Comparison of ENCODE assay signal across 17 cellular contexts in the genomic region with DNA sequence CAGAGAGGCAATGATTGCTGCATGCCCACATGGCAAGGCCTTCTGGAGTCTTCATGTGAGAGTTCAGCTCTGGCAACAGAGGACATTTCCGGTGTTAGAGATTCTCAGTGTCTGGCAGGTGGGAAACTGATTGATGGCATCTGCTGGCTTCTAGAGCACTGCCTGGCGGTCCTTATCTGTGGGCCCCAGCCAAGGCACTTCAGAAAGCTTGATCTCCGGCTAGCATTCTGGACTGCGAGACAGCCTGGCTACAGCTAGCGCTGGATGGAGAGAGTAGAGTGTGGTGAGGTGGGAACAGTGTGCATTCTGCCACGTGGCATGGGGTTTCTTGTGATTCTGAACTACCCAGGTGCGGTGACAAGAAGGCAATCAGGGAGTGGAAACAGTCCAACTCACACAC. TPM values are rescaled to one million over a fixed set of nuclear protein-coding genes. Genes with fewer than 3 reads are reported as not detected.
DNase-seq lines count a peak whose midpoint lies in the region; ATAC-seq, FAIRE-seq and TF ChIP-seq lines count a peak whose summit lies in the region.
"Had no signal": no experiment of that assay in that cellular context is flagged by ENCODE, and none has a peak within 500 bp of the region (broad histone marks: within the 10 kb centered on the region; RNA-seq: fewer than 3 reads in every experiment).

No MANE protein-coding gene starts in this region.

- H3K79me2 ChIP-seq in GM12878 (ENCODE audit: control insufficient read depth, insufficient read depth, low read length) = no peaks in the 10 kb centered on the region; the same call in none of the 2 replicates

- no peak for TF ChIP-seq POLR2A in GM12878 (IDR thresholded peaks at IDR 0.05; ENCODE audit: low read depth, low read length)

- H3K27ac Mint-ChIP-seq in activated naive CD4-positive, alpha-beta T cell treated with anti-CD3 and anti-CD28 coated beads, Interleukin-2, amount 50 U/mL, for 24 hours = peak overlapping the region; percentile 30
- H3K27ac Mint-ChIP-seq in CD4-positive, CD25-positive, alpha-beta regulatory T cell = peak overlapping the region in 2 of 3 donors; percentile 3 to 72

- no peaks in the 10 kb centered on the region for H3K4me1 ChIP-seq in CD4-positive, CD25-positive, alpha-beta regulatory T cell (ENCODE audit: control insufficient read depth, insufficient read depth, low read length, poor library complexity, severe bottlenecking)
- no peaks in the 10 kb centered on the region for H3K4me1 ChIP-seq in GM12878 (ENCODE audit: control insufficient read depth, insufficient read depth, low read length)
- H3K4me1 ChIP-seq: BLaER1, HAP-1 had no signal

- TF ChIP-seq EP300 in GM12878 (IDR thresholded peaks at IDR 0.05; ENCODE audit: borderline replicate concordance in 1 of 2, control insufficient read depth in 1 of 2, low read depth in 2 of 2, low read length in 2 of 2) = no peak

- RAD21 ChIA-PET in GM12878 (lab: Charles Lee; ENCODE audit: unreplicated experiment) = no interaction called here

- H3K4me1 Mint-ChIP-seq in activated naive CD4-positive, alpha-beta T cell treated with anti-CD3 and anti-CD28 coated beads, Interleukin-2, amount 50 U/mL, for 24 hours = peaks cover 31% of the 10 kb centered on the region
- peaks cover 25 to 48% (median 34%) of the 10 kb centered on the region in 4 donors for H3K4me1 Mint-ChIP-seq in CD4-positive, CD25-positive, alpha-beta regulatory T cell

- intact Hi-C loops in GM12878 (cut with micrococcal nuclease; ENCODE audit: unreplicated experiment) = no loop called here
- intact Hi-C loops in left ventricle myocardium superior (cut with micrococcal nuclease) = no loop called here

- peaks cover 6 to 20% of the 10 kb centered on the region in 2 experiments for H3K9me3 ChIP-seq in CD4-positive, CD25-positive, alpha-beta regulatory T cell (ENCODE audit: control insufficient read depth in 2 of 2, low read length in 2 of 2)
- peaks cover 5% of the 10 kb centered on the region; the same call in 2 of the 3 replicates for H3K9me3 ChIP-seq in GM12878 (replicated peaks; ENCODE audit: control insufficient read depth, insufficient read depth, low read length)

- no peaks in the 10 kb centered on the region for H3K9me3 Mint-ChIP-seq in activated naive CD4-positive, alpha-beta T cell treated with anti-CD3 and anti-CD28 coated beads, Interleukin-2, amount 50 U/mL, for 24 hours
- peaks cover 4 to 34% (median 13%) of the 10 kb centered on the region in 7 donors for H3K9me3 Mint-ChIP-seq in CD4-positive, CD25-positive, alpha-beta regulatory T cell

- H3K9ac ChIP-seq in GM12878 (ENCODE audit: control insufficient read depth, insufficient read depth, low read length) = no peak overlapping the region
- H3K9ac ChIP-seq: BLaER1 had no signal

- peaks cover 35% of the 10 kb centered on the region for H3K36me3 Mint-ChIP-seq in activated naive CD4-positive, alpha-beta T cell treated with anti-CD3 and anti-CD28 coated beads, Interleukin-2, amount 50 U/mL, for 24 hours
- H3K36me3 Mint-ChIP-seq in CD4-positive, CD25-positive, alpha-beta regulatory T cell = peaks cover 44% of the 10 kb centered on the region

- no TSS peak for BruUV-seq in GM12878 (replicated peaks; lab: Mats Ljungman, UMichigan)

- H3K27me3 ChIP-seq in CD4-positive, CD25-positive, alpha-beta regulatory T cell (ENCODE audit: control insufficient read depth, insufficient read depth, low read length) = no peaks in the 10 kb centered on the region
- no peaks in the 10 kb centered on the region for H3K27me3 ChIP-seq in GM12878 (replicated peaks in 1 of 2; ENCODE audit: control insufficient read depth in 2 of 2, insufficient read depth in 2 of 2, low read length in 1 of 2)
- H3K27me3 ChIP-seq: BLaER1 had no signal

- no peak overlapping the region for H3K4me3 ChIP-seq in CD4-positive, CD25-positive, alpha-beta regulatory T cell (ENCODE audit: low read depth, low read length)
- H3K4me3 ChIP-seq in GM12878 = no peak overlapping the region
- H3K4me3 ChIP-seq: BLaER1, HAP-1 had no signal

- no peak for ATAC-seq in CD4-positive, CD25-positive, alpha-beta regulatory T cell (ENCODE audit: low read depth in 2 of 2)
- ATAC-seq in GM12878 (no peak), left ventricle myocardium superior (peak; percentile 96)

- FAIRE-seq in GM12878 (lab: Jason Lieb, UNC) = no peak
- FAIRE-seq: G401.6, GM12892, GM19239, H1 had no signal

- CTCF ChIA-PET in GM12878 (lab: Yijun Ruan, JAX) = no interaction called here

- H3K36me3 ChIP-seq in CD4-positive, CD25-positive, alpha-beta regulatory T cell (ENCODE audit: control insufficient read depth, insufficient read depth, low read length) = peaks cover 2% of the 10 kb centered on the region
- H3K36me3 ChIP-seq in GM12878 (ENCODE audit: control insufficient read depth in 2 of 2, insufficient read depth in 2 of 2, low read length in 1 of 2) = no peaks in the 10 kb centered on the region
- H3K36me3 ChIP-seq: HAP-1 had no signal

- DNase-seq in activated naive CD4-positive, alpha-beta T cell treated with anti-CD3 and anti-CD28 coated beads, Interleukin-2, amount 50 U/mL, for 16 hours = no peak
- no peak for DNase-seq in CD4-positive, CD25-positive, alpha-beta regulatory T cell
- DNase-seq in GM12878 (ENCODE audit: low read depth, low spot score) (no peak), left ventricle myocardium superior (peak; percentile 67), OCI-M1 (lab: John Stamatoyannopoulos, UW) (no peak), SIG-M5 (lab: John Stamatoyannopoulos, UW) (no peak), NCI-H146 (lab: John Stamatoyannopoulos, UW) (no peak)
- DNase-seq: AML-193, DMS53 had no signal

- no peak overlapping the region for H3K4me3 Mint-ChIP-seq in activated naive CD4-positive, alpha-beta T cell treated with anti-CD3 and anti-CD28 coated beads, Interleukin-2, amount 50 U/mL, for 24 hours
- no peak overlapping the region for H3K4me3 Mint-ChIP-seq in CD4-positive, CD25-positive, alpha-beta regulatory T cell

- in situ Hi-C loops in GM12878 (cut with MboI) = no loop called here

- no peak for TF ChIP-seq RAD21 in GM12878 (IDR thresholded peaks at IDR 0.05; ENCODE audit: insufficient read depth, low read depth, low read length)

- no peak overlapping the region for H3K27ac ChIP-seq in CD4-positive, CD25-positive, alpha-beta regulatory T cell (ENCODE audit: insufficient read depth, low read length, poor library complexity, severe bottlenecking)
- no peak overlapping the region for H3K27ac ChIP-seq in GM12878 (ENCODE audit: control insufficient read depth, insufficient read depth)
- H3K27ac ChIP-seq: 22Rv1, BLaER1 had no signal

- WGBS in GM12878 (ENCODE audit: insufficient coverage, insufficient replicate concordance, low lambda C conversion rate, missing lambda C conversion rate) = 94% methylated on average over 7 of the region's 7 CpGs

- no peak overlapping the region for H2AFZ ChIP-seq in GM12878 (ENCODE audit: control insufficient read depth, low read depth, low read length)

- no peaks in the 10 kb centered on the region for H4K20me1 ChIP-seq in GM12878 (ENCODE audit: control insufficient read depth, insufficient read depth)

- H3K27me3 Mint-ChIP-seq in activated naive CD4-positive, alpha-beta T cell treated with anti-CD3 and anti-CD28 coated beads, Interleukin-2, amount 50 U/mL, for 24 hours = no peaks in the 10 kb centered on the region
- H3K27me3 Mint-ChIP-seq in CD4-positive, CD25-positive, alpha-beta regulatory T cell = no peaks in the 10 kb centered on the region

- H3K4me2 ChIP-seq in GM12878 (ENCODE audit: control insufficient read depth, insufficient read depth) = no peak overlapping the region
- H3K4me2 ChIP-seq: BLaER1 had no signal

- POLR2A ChIA-PET in GM12878 (lab: Charles Lee) = no interaction called here

- SMC1A ChIA-PET in GM12878 (lab: Charles Lee; ENCODE audit: uncharacterized antibody, unreplicated experiment) = no interaction called here

- TF ChIP-seq CTCF in GM12878 (IDR thresholded peaks at IDR 0.05 in 2 of 3, conservative IDR thresholded peaks at IDR 0.05 in 1 of 3; ENCODE audit: control insufficient read depth in 2 of 3, extremely low read depth in 1 of 3, insufficient read depth in 1 of 3, low read depth in 3 of 3, low read length in 3 of 3) = no peak

TF ChIP-seq in GM12878, 131 proteins besides CTCF, POLR2A, EP300 and RAD21:
- no peak for TF ChIP-seq USF2 (IDR thresholded peaks at IDR 0.05; ENCODE audit: borderline replicate concordance, low read depth, low read length)
- TF ChIP-seq MYC (IDR thresholded peaks at IDR 0.05; ENCODE audit: insufficient read depth, insufficient read length, insufficient replicate concordance, low read length, severe bottlenecking) = peak; percentile 14
TF ChIP-seq in GM12878: peak in this region for 1.

RNA-seq across cellular contexts. Expression of gene ZNF678, which starts 9.4 kb away (rescaled TPM):
- 9.9 TPM for total RNA-seq in CD4-positive, CD25-positive, alpha-beta regulatory T cell
- polyA plus RNA-seq in CD4-positive, CD25-positive, alpha-beta regulatory T cell = 1 to 10 TPM; 2.4 to 8.2 (median 3.2) TPM
- total RNA-seq in GM12878 (2013; cell fraction: nucleolus; rRNA removed) = 58.1 and 65.2 TPM in 2 replicates
- total RNA-seq in GM12878 (2014; rRNA removed) (9.6 and 10.4 TPM in 2 replicates), GM12878 (2014; rRNA removed; fragmentation: Illumina TruSeq; extraction: Trizol) (6.6 and 6.7 TPM in 2 replicates), GM12878 (2021) (4.4 TPM in 2 replicates), left ventricle myocardium superior (1.4 TPM)
- polyA plus RNA-seq in GM12878 (2011; ENCODE audit: low read depth) = 1.4 TPM
- polyA plus RNA-seq in GM12878 (2011; rRNA removed) (5.3 and 9.7 TPM in 2 replicates), GM12878 (2014; fragmentation: Illumina TruSeq; extraction: Trizol) (3.5 and 4.4 TPM in 2 replicates), GM12878 (2014; fragmentation: Nextera tagmentation; extraction: Ambion mirVana) (1 to 10 TPM; 1.4 to 1.9 TPM), GM12878 (2014; rRNA removed) (1.9 and 2.4 TPM in 2 replicates), GM12878 (2016; fragmentation: Nextera tagmentation; extraction: Ambion mirVana) (1 to 10 TPM; 3.5 TPM)
- polyA plus RNA-seq in GM12878 (2011; cell fraction: cytosol; rRNA removed) = 2.3 and 3.1 TPM in 2 replicates
- 7.1 and 7.5 TPM in 2 replicates for polyA plus RNA-seq in GM12878 (2011; cell fraction: nucleus; rRNA removed)
- polyA plus RNA-seq in GM12878 (2012) = 3.2 and 3.7 TPM in 2 replicates
- polyA minus RNA-seq in GM12878 (2011; rRNA and poly(A)+ RNA removed) = 13.5 and 21.4 TPM in 2 replicates
- polyA minus RNA-seq in GM12878 (2011; cell fraction: cytosol; rRNA and poly(A)+ RNA removed) = 5.4 and 6.1 TPM in 2 replicates
- polyA minus RNA-seq in GM12878 (2011; cell fraction: nucleus; rRNA and poly(A)+ RNA removed) = 35.2 and 40.0 TPM in 2 replicates
